8 cellular contexts compared by ENCODE assay signal in the genomic region with DNA sequence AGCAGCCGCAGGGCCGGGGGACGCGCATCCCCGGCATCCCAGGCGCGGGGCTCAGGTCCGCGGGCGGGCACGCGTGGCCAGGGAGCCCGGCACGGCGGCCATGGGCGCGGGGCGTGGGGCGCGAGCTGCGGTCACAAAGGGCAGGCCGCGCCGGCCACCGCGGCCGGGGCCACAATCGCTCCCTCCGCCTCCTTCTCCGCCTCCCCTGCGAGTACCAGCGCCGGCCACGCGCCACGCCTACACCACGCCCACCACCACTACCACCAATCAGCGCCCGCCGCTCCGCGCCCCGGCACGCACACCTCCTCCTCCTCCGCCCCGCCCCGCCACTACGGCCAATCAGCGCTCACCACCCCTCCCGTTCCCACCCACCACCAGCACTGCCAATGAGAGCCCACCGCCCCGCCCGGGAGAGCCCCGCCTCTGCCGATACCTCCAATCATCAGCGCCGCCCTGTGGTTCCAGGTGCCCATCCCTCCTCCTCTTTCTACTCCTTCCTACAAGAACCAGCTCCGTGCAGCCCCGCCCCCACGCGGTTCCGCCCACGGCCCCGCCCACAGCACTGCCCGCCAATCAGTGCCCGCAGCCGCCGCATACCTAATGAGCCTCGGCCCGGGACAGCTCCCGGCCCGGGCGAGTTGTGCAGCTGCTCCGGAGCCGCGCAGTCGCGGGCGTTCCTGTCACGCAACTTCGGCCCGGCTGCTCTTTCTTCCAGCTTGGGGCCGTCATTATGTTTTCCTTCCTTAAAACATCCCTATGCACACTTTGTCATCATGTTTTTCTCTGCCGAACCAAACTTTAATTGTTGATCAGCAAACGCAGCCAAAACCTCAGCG. TPM values are rescaled to one million over a fixed set of nuclear protein-coding genes. Genes with fewer than 3 reads are reported as not detected.
DNase-seq lines count a peak whose midpoint lies in the region; ATAC-seq, FAIRE-seq and TF ChIP-seq lines count a peak whose summit lies in the region.

A gene (minus strand): TSS at position 213 of the 836 bp plus-strand sequence. CDS start 232 bp downstream, outside the sequence.

- H3K79me2 ChIP-seq in H1 (ENCODE audit: control insufficient read depth in 1 of 2, insufficient read depth in 2 of 2, low read length in 2 of 2) = peaks cover 0 to 30% of the 10 kb centered on the region in 2 experiments; a peak in 2 of 4 replicates

- peaks cover 7% of the 10 kb centered on the region for H3K23me2 ChIP-seq in H1 (ENCODE audit: low read depth, low read length)

- no peak within 1 kb of the TSS for H3K56ac ChIP-seq in H1 (replicated peaks; ENCODE audit: insufficient read length, low read depth, low read length)

- H4K20me1 ChIP-seq in H1 (replicated peaks in 1 of 2; ENCODE audit: control insufficient read depth in 1 of 2, insufficient read depth in 2 of 2, low read length in 2 of 2) = peaks cover 0 to 4% of the 10 kb centered on the region in 2 experiments

- no peaks in the 10 kb centered on the region for H3K36me3 Mint-ChIP-seq in activated CD8-positive, alpha-beta memory T cell treated with anti-CD3 and anti-CD28 coated beads, Interleukin-2, amount 10 ng/mL, durations not matched to agents 7 days and 5 days
- H3K36me3 Mint-ChIP-seq in memory B cell = no peaks in the 10 kb centered on the region

- peak within 1 kb of the TSS; percentile 55 to 69 (median 60) for H3K9ac ChIP-seq in H1 (replicated peaks in 1 of 4; ENCODE audit: extremely low read depth in 1 of 4, low read depth in 3 of 4, low read length in 3 of 4)

- H4K91ac ChIP-seq in H1 (replicated peaks; ENCODE audit: insufficient read length, low read length) = no peak within 1 kb of the TSS

- H4K5ac ChIP-seq in H1 (ENCODE audit: insufficient read length, low read depth, low read length) = no peak within 1 kb of the TSS

- POLR2A ChIA-PET in H1 (lab: Charles Lee; ENCODE audit: partially characterized antibody) = interaction anchor here (0.8 to 2.7 kb wide), 18 partner anchors 10 to 460 kb away, joined by 3 to 19 read pairs (median 4); a partner anchor contains a TSS

- peaks cover 3% of the 10 kb centered on the region; the same call in 1 of the 2 replicates for H3K79me1 ChIP-seq in H1 (ENCODE audit: low read depth, low read length)

- H3K4me2 ChIP-seq in H1 (ENCODE audit: insufficient read depth in 1 of 2, low read depth in 2 of 2, low read length in 2 of 2) = peak within 1 kb of the TSS; percentile 89 to 99

- peak within 1 kb of the TSS; percentile 89 for H4K8ac ChIP-seq in H1 (ENCODE audit: extremely low read depth, insufficient read depth, low read length)

- H3K4me1 Mint-ChIP-seq in activated CD8-positive, alpha-beta memory T cell treated with anti-CD3 and anti-CD28 coated beads, Interleukin-2, amount 10 ng/mL, durations not matched to agents 7 days and 5 days = peaks cover 21% of the 10 kb centered on the region
- H3K4me1 Mint-ChIP-seq in memory B cell = peaks cover 16% of the 10 kb centered on the region

- H2BK12ac ChIP-seq in H1 (ENCODE audit: low read depth, low read length) = no peak within 1 kb of the TSS; the same call in 1 of the 2 replicates

- peak within 1 kb of the TSS; percentile 39; the same call in 1 of the 2 replicates for H3K18ac ChIP-seq in H1 (ENCODE audit: extremely low read depth, low read length)

- no peak within 1 kb of the TSS for H3K23ac ChIP-seq in H1 (ENCODE audit: insufficient read length)

- H3K4ac ChIP-seq in H1 (replicated peaks; ENCODE audit: insufficient read length, low read depth, low read length) = peak within 1 kb of the TSS; percentile 14

- peaks cover 66% of the 10 kb centered on the region for H3K27me3 Mint-ChIP-seq in activated CD8-positive, alpha-beta memory T cell treated with anti-CD3 and anti-CD28 coated beads, Interleukin-2, amount 10 ng/mL, durations not matched to agents 7 days and 5 days
- H3K27me3 Mint-ChIP-seq in memory B cell = peaks cover 11% of the 10 kb centered on the region

- TF ChIP-seq EP300 in H1 (IDR thresholded peaks at IDR 0.05; ENCODE audit: borderline replicate concordance in 1 of 2, low read depth in 2 of 2, low read length in 2 of 2) = no peak

- peak within 1 kb of the TSS; percentile 61; the same call in 1 of the 2 replicates for H2AFZ ChIP-seq in H1 (ENCODE audit: low read length)

- peak within 1 kb of the TSS; percentile 46; the same call in 1 of the 2 replicates for H3K27ac ChIP-seq in H1 (ENCODE audit: low read depth, low read length)

- no peaks in the 10 kb centered on the region for H3K9me3 Mint-ChIP-seq in activated CD8-positive, alpha-beta memory T cell treated with anti-CD3 and anti-CD28 coated beads, Interleukin-2, amount 10 ng/mL, durations not matched to agents 7 days and 5 days (ENCODE audit: low read depth)
- no peaks in the 10 kb centered on the region for H3K9me3 Mint-ChIP-seq in memory B cell

- H3K27me3 ChIP-seq in H1 (replicated peaks in 1 of 4; ENCODE audit: control insufficient read depth in 3 of 4, extremely low read depth in 1 of 4, insufficient read depth in 3 of 4, low read length in 3 of 4) = peaks cover 0 to 31% (median 15%) of the 10 kb centered on the region in 4 experiments; a peak in 5 of 7 replicates

- no peak for FAIRE-seq in H1 (lab: Jason Lieb, UNC)

- H3K36me3 ChIP-seq in H1 (ENCODE audit: control insufficient read depth in 2 of 4, insufficient read depth in 4 of 4, low read length in 3 of 4) = no peaks in the 10 kb centered on the region

- H3K27ac Mint-ChIP-seq in activated CD8-positive, alpha-beta memory T cell treated with anti-CD3 and anti-CD28 coated beads, Interleukin-2, amount 10 ng/mL, durations not matched to agents 7 days and 5 days = peak within 1 kb of the TSS; percentile 76
- H3K27ac Mint-ChIP-seq in memory B cell = peak within 1 kb of the TSS; percentile 48

- TF ChIP-seq POLR2A in H1 (IDR thresholded peaks at IDR 0.05; ENCODE audit: control extremely low read depth in 1 of 2, low read depth in 2 of 2, low read length in 2 of 2) = peak; percentile 82 to 84

- CTCF ChIA-PET in activated CD8-positive, alpha-beta memory T cell treated with anti-CD3 and anti-CD28 coated beads, Interleukin-2, amount 10 ng/mL, durations not matched to agents 7 days and 5 days (lab: Charles Lee) = interaction anchor here (0.7 to 1.0 kb wide), 4 partner anchors 14 to 313 kb away, joined by 3 read pairs; no protein-coding TSS in a partner anchor
- CTCF ChIA-PET in H1 (lab: Charles Lee; ENCODE audit: partially characterized antibody) = interaction anchor here (0.6 to 1.1 kb wide), 2 partner anchors 78 to 147 kb away, joined by 3 read pairs; no protein-coding TSS in a partner anchor

- TF ChIP-seq RAD21 in H1 (IDR thresholded peaks at IDR 0.05 in 1 of 2, conservative IDR thresholded peaks at IDR 0.05 in 1 of 2; ENCODE audit: low read depth in 2 of 2, low read length in 2 of 2) = no peak

- no peak within 1 kb of the TSS for H2BK15ac ChIP-seq in H1 (ENCODE audit: low read length)

- H3K4me1 ChIP-seq in H1 (replicated peaks in 1 of 4; ENCODE audit: control insufficient read depth in 3 of 4, insufficient read depth in 4 of 4, low read length in 3 of 4) = peaks cover 3 to 14% (median 9%) of the 10 kb centered on the region in 4 experiments; a peak in 6 of 7 replicates

- 1% methylated on average over 27 of the region's 86 CpGs; no CpG with 5 or more reads in 1 of the 2 experiments for WGBS in H1 (ENCODE audit: extremely low coverage in 1 of 2, insufficient coverage in 1 of 2, insufficient read length in 1 of 2, insufficient replicate concordance in 2 of 2, low coverage in 1 of 2, low lambda C conversion rate in 2 of 2, missing lambda C conversion rate in 1 of 2), 2 experiments

- H3K4me3 Mint-ChIP-seq in activated CD8-positive, alpha-beta memory T cell treated with anti-CD3 and anti-CD28 coated beads, Interleukin-2, amount 10 ng/mL, durations not matched to agents 7 days and 5 days = peak within 1 kb of the TSS; percentile 71
- peak within 1 kb of the TSS; percentile 93 for H3K4me3 Mint-ChIP-seq in memory B cell

- ATAC-seq in GM21360 (IDR thresholded peaks at IDR 0.05; ENCODE audit: unreplicated experiment) (peak; percentile 91), memory B cell (ENCODE audit: low read depth) (peak; percentile 83)
- ATAC-seq in activated CD8-positive, alpha-beta memory T cell treated with anti-CD3 and anti-CD28 coated beads, Interleukin-2, amount 10 ng/mL, durations not matched to agents 7 days and 5 days = peak; percentile 94

- no peak for TF ChIP-seq CTCF in H1 (IDR thresholded peaks at IDR 0.05; ENCODE audit: control extremely low read depth in 1 of 3, insufficient read depth in 1 of 3, low read depth in 1 of 3, low read length in 3 of 3)

- H2BK120ac ChIP-seq in H1 (replicated peaks; ENCODE audit: low read depth, low read length) = no peak within 1 kb of the TSS

- H3K9me3 ChIP-seq in H1 (ENCODE audit: insufficient read depth in 2 of 2, low read depth in 1 of 2, low read length in 1 of 2) = no peaks in the 10 kb centered on the region

- peak within 1 kb of the TSS; percentile 67 to 77 (median 76) for H3K4me3 ChIP-seq in H1 (ENCODE audit: extremely low read depth in 1 of 4, insufficient read depth in 2 of 4, low read depth in 3 of 4, low read length in 4 of 4)

- H2BK20ac ChIP-seq in H1 (ENCODE audit: low read length) = no peak within 1 kb of the TSS

- H2AK5ac ChIP-seq in H1 (ENCODE audit: low read depth, low read length) = no peak within 1 kb of the TSS

- peak within 1 kb of the TSS; percentile 8; the same call in 1 of the 2 replicates for H2BK5ac ChIP-seq in H1 (ENCODE audit: low read depth, low read length)

- DNase-seq in COR-L47 (lab: John Stamatoyannopoulos, UW) (peak; percentile 92), HT-29 (ENCODE audit: low spot score) (peak; percentile 99), NOMO-1 treated with DMSO at 0.1 percent for 48 hours (lab: John Stamatoyannopoulos, UW; ENCODE audit: unreplicated experiment) (peak; percentile 99), H1 (ENCODE audit: low read depth in 1 of 2, low spot score in 2 of 2) (peak; percentile 98 to 100), memory B cell (ENCODE audit: low spot score in 2 of 2) (peak; percentile 99 to 100)
- peak; percentile 100 for DNase-seq in activated CD8-positive, alpha-beta memory T cell treated with anti-CD3 and anti-CD28 coated beads, Interleukin-2, amount 10 ng/mL, durations not matched to agents 7 days and 5 days
- peak; percentile 100 for DNase-seq in stimulated activated CD8-positive, alpha-beta memory T cell treated with anti-CD3 and anti-CD28 coated beads, Interleukin-12 subunit alpha, Interleukin-12 subunit beta, amount 100 ng/mL, for 1 hour (ENCODE audit: low read depth)

- H3K14ac ChIP-seq in H1 (ENCODE audit: insufficient read length) = no peak within 1 kb of the TSS

RNA-seq across cellular contexts. Expression of the gene that starts here (rescaled TPM):
- total RNA-seq in HT-29 (2014; rRNA removed; shearing (Covaris generic)) = 1.1 and 3.4 TPM in 2 replicates
- 1 to 10 TPM; 4.5 to 5.4 TPM for total RNA-seq in activated CD8-positive, alpha-beta memory T cell treated with anti-CD3 and anti-CD28 coated beads, Interleukin-2, amount 10 ng/mL, durations not matched to agents 7 days and 5 days
- total RNA-seq in H1 (2021; fragmentation: NEBNext Ultra II Directional; extraction: Animal tissue kit (Norgen Biotek cat#: 25700)) = 24.4 and 25.7 TPM in 2 replicates
- 8.8 and 13.8 TPM in 2 replicates for polyA plus RNA-seq in H1 (2011; rRNA removed)
- polyA plus RNA-seq in H1 (2011; cell fraction: cytosol; rRNA removed) = 12.1 TPM
- polyA plus RNA-seq in H1 (2011; cell fraction: nucleus; rRNA removed) = 22.2 TPM
- polyA plus RNA-seq in H1 (2012, experiment 1 of 2) = 12.7 to 16.1 TPM (median 13.3 TPM) in 4 replicates
- polyA plus RNA-seq in H1 (2012, experiment 2 of 2) = 7.8 TPM
- polyA plus RNA-seq in H1 (2013, experiment 1 of 2) = 9.1 TPM
- polyA plus RNA-seq in H1 (2013, experiment 2 of 2) = 8.6 TPM
- 22.4 and 29.4 TPM in 2 replicates for polyA minus RNA-seq in H1 (2011; rRNA and poly(A)+ RNA removed)
- polyA minus RNA-seq in H1 (2011; cell fraction: cytosol; rRNA and poly(A)+ RNA removed) = 9.8 TPM
- 37.0 TPM for polyA minus RNA-seq in H1 (2011; cell fraction: nucleus; rRNA and poly(A)+ RNA removed)

Comparison
In these comparisons a context has a peak if more than half of its experiments do, and no peak if none do; other contexts are left out.
1. Peak in every context shown above with its lines: DNase-seq, ATAC-seq, H3K4me3 ChIP-seq and H3K27ac ChIP-seq.